Comparison of ENCODE assay signal across 18 cellular contexts in genomic region chr2:172600644-172601043, GRCh38.
"Had no signal": no experiment of that assay in that cellular context is flagged by ENCODE, and none has a peak within 500 bp of the region (broad histone marks: within the 10 kb centered on the region; RNA-seq: fewer than 3 reads in every experiment).

No MANE protein-coding gene starts in this region.

- H3K9me3 Mint-ChIP-seq: activated naive CD4-positive, alpha-beta T cell treated with anti-CD3 and anti-CD28 coated beads, Interleukin-2, amount 10 ng/mL, durations not matched to agents 7 days and 5 days; activated T-helper 2 cell treated with anti-CD3 and anti-CD28 coated beads, Interferon-gamma antibody, Interleukin-2, Interleukin-4, amounts not matched to agents 10 μg/mL and 5 μg/mL and 100 μg/mL, durations not matched to agents 14 hours and 24 hours and 36 hours; naive thymus-derived CD8-positive, alpha-beta T cell had no signal

- H3K9me3 ChIP-seq: adrenal gland, transverse colon had no signal

- H3K4me1 ChIP-seq: adrenal gland, transverse colon had no signal

- H3K27ac ChIP-seq: adrenal gland, transverse colon had no signal

- H3K27ac Mint-ChIP-seq: activated naive CD4-positive, alpha-beta T cell treated with anti-CD3 and anti-CD28 coated beads, Interleukin-2, amount 10 ng/mL, durations not matched to agents 7 days and 5 days; activated T-helper 2 cell treated with anti-CD3 and anti-CD28 coated beads, Interferon-gamma antibody, Interleukin-2, Interleukin-4, amounts not matched to agents 10 μg/mL and 5 μg/mL and 100 μg/mL, durations not matched to agents 14 hours and 24 hours and 36 hours; T-helper 17 cell had no signal

- H3K4me3 ChIP-seq: adrenal gland, transverse colon had no signal

- DNase-seq: activated CD4-positive, alpha-beta T cell treated with anti-CD3 and anti-CD28 coated beads, Interleukin-2, amount 50 U/mL, for 4 hours; activated naive CD4-positive, alpha-beta T cell treated with anti-CD3 and anti-CD28 coated beads, Interleukin-2, amount 10 ng/mL, durations not matched to agents 7 days and 5 days; adrenal gland; caudate nucleus; cortex of kidney; effector CD4-positive, alpha-beta T cell; foreskin melanocyte; head of caudate nucleus; mammary epithelial cell; naive thymus-derived CD8-positive, alpha-beta T cell; posterior cingulate gyrus; stimulated activated CD4-positive, alpha-beta T cell treated with anti-CD3 and anti-CD28 coated beads, Interleukin-4, amount 100 ng/mL, for 24 hours; stimulated activated naive CD4-positive, alpha-beta T cell treated with Interleukin-2 at 50 U/mL for 16 hours; substantia nigra; T-helper 17 cell; transverse colon had no signal

- ATAC-seq: left lobe of liver; naive thymus-derived CD8-positive, alpha-beta T cell; T-helper 17 cell had no signal

- H3K27me3 ChIP-seq: adrenal gland, transverse colon had no signal

- H3K27me3 Mint-ChIP-seq: activated naive CD4-positive, alpha-beta T cell treated with anti-CD3 and anti-CD28 coated beads, Interleukin-2, amount 10 ng/mL, durations not matched to agents 7 days and 5 days; naive thymus-derived CD8-positive, alpha-beta T cell; T-helper 17 cell had no signal

- H3K4me3 Mint-ChIP-seq: activated naive CD4-positive, alpha-beta T cell treated with anti-CD3 and anti-CD28 coated beads, Interleukin-2, amount 10 ng/mL, durations not matched to agents 7 days and 5 days; naive thymus-derived CD8-positive, alpha-beta T cell; T-helper 17 cell had no signal

- H3K4me1 Mint-ChIP-seq: activated naive CD4-positive, alpha-beta T cell treated with anti-CD3 and anti-CD28 coated beads, Interleukin-2, amount 10 ng/mL, durations not matched to agents 7 days and 5 days; T-helper 17 cell had no signal
